10 cellular contexts compared by ENCODE assay signal in genomic region chr5:177515580-177515979, GRCh38. TPM values are rescaled to one million over a fixed set of nuclear protein-coding genes. Genes with fewer than 3 reads are reported as not detected.
A peak's percentile ranks its signal among the peaks of the same experiment; 100 is the strongest.
DNase-seq lines count a peak whose midpoint lies in the region; ATAC-seq and TF ChIP-seq lines count a peak whose summit lies in the region.
"Had no signal": no experiment of that assay in that cellular context is flagged by ENCODE, and none has a peak within 500 bp of the region (broad histone marks: within the 10 kb centered on the region; RNA-seq: fewer than 3 reads in every experiment).

No MANE protein-coding gene starts in this region.

- intact Hi-C loops in breast epithelium (cut with DNase I; ENCODE audit: low total_unique reads) (no loop called here), left lung (cut with DNase I) (no loop called here)

- H3K4me1 ChIP-seq in BLaER1 (peaks cover 76% of the 10 kb centered on the region), breast epithelium (peaks cover 8% of the 10 kb centered on the region in 2 donors), left lung (peaks cover 9 to 44% of the 10 kb centered on the region in 2 donors), gastroesophageal sphincter (peaks cover 0 to 43% (median 13%) of the 10 kb centered on the region in 3 donors)

- peak overlapping the region; percentile 100 for H3K4me2 ChIP-seq in BLaER1

- H3K9ac ChIP-seq in BLaER1: peak overlapping the region; percentile 97

- TF ChIP-seq EP300 in gastroesophageal sphincter (IDR thresholded peaks at IDR 0.05): no peak

- peak overlapping the region; percentile 98 for H3K4me3 ChIP-seq in BLaER1
- peak overlapping the region; percentile 99 for H3K4me3 ChIP-seq in Jurkat, Clone E6-1 (ENCODE audit: low read length)
- peak overlapping the region in 2 of 3 donors; percentile 94 to 97 for H3K4me3 ChIP-seq in breast epithelium
- H3K4me3 ChIP-seq in left lung: peak overlapping the region in 1 of 2 donors; percentile 98
- H3K4me3 ChIP-seq in gastroesophageal sphincter: peak overlapping the region in 1 of 2 donors; percentile 91

- no peak for TF ChIP-seq POLR2A in breast epithelium (IDR thresholded peaks at IDR 0.05)
- TF ChIP-seq POLR2A in gastroesophageal sphincter (IDR thresholded peaks at IDR 0.05): no peak

- H3K4me3 Mint-ChIP-seq in naive B cell: peak overlapping the region; percentile 66 to 99 (median 92)

- peaks cover 6 to 24% of the 10 kb centered on the region in 2 donors for H3K36me3 Mint-ChIP-seq in naive B cell

- H3K27ac ChIP-seq in BLaER1 (peak overlapping the region; percentile 92; the same call in 1 of the 2 replicates), breast epithelium (no peak overlapping the region), left lung (no peak overlapping the region), gastroesophageal sphincter (no peak overlapping the region)

- H3K27me3 ChIP-seq in BLaER1 (no peaks in the 10 kb centered on the region), breast epithelium (no peaks in the 10 kb centered on the region), left lung (no peaks in the 10 kb centered on the region), gastroesophageal sphincter (no peaks in the 10 kb centered on the region)

- no peaks in the 10 kb centered on the region for H3K27me3 Mint-ChIP-seq in naive B cell

- no peaks in the 10 kb centered on the region for H3K9me3 Mint-ChIP-seq in naive B cell

- TF ChIP-seq CTCF in breast epithelium (IDR thresholded peaks at IDR 0.05) (no peak), left lung (IDR thresholded peaks at IDR 0.05) (no peak), gastroesophageal sphincter (IDR thresholded peaks at IDR 0.05) (no peak)

- peaks cover 45 to 68% (median 62%) of the 10 kb centered on the region in 3 donors for H3K4me1 Mint-ChIP-seq in naive B cell

- peaks cover 70% of the 10 kb centered on the region for H3K36me3 ChIP-seq in BLaER1
- peaks cover 20% of the 10 kb centered on the region for H3K36me3 ChIP-seq in breast epithelium
- H3K36me3 ChIP-seq in left lung: peaks cover 0 to 67% of the 10 kb centered on the region in 2 donors
- H3K36me3 ChIP-seq in gastroesophageal sphincter: peaks cover 0 to 69% of the 10 kb centered on the region in 2 donors

- H4K20me1 ChIP-seq in BLaER1: peaks cover 22% of the 10 kb centered on the region; the same call in 1 of the 2 replicates

- WGBS in gastroesophageal sphincter (ENCODE audit: low coverage in 1 of 2), 2 donors: 63% methylated on average over 2 of the region's 7 CpGs; no CpG with 5 or more reads in 1 of the 2 donors

- H3K27ac Mint-ChIP-seq in naive B cell: peak overlapping the region in 5 of 6 donors; percentile 15 to 83 (median 32)

- peak; percentile 66 for DNase-seq in Jurkat, Clone E6-1 (ENCODE audit: low read depth, low spot score)
- DNase-seq in breast epithelium (ENCODE audit: low spot score in 2 of 2) (no peak), naive B cell (no peak), GM19238 (ENCODE audit: insufficient read length, low spot score) (no peak), left lung (no peak), SW 1271 (lab: John Stamatoyannopoulos, UW) (no peak)
- DNase-seq: NCI-H510A treated with DMSO at 0.1 percent for 48 hours, substantia nigra had no signal

- ATAC-seq in naive B cell (ENCODE audit: low read depth in 2 of 2) (no peak), left lung (no peak), gastroesophageal sphincter (no peak)

- H3K9me3 ChIP-seq in BLaER1 (no peaks in the 10 kb centered on the region), breast epithelium (no peaks in the 10 kb centered on the region), left lung (no peaks in the 10 kb centered on the region), gastroesophageal sphincter (no peaks in the 10 kb centered on the region)

RNA-seq across cellular contexts. Expression of gene DDX41, which starts 1.2 kb away (rescaled TPM):
- 187 TPM for polyA plus RNA-seq in Jurkat, Clone E6-1 (2012; ENCODE audit: insufficient read depth, insufficient read length)
- total RNA-seq in breast epithelium: 100 to 1,000 TPM in 2 of 3 donors, 10 to 100 TPM in 1; 76.0 to 110 (median 103) TPM
- polyA plus RNA-seq in naive B cell (ENCODE audit: low read depth in 6 of 6): 10 to 100 TPM; 25.8 to 72.8 (median 43.0) TPM
- total RNA-seq in left lung: 10 to 100 TPM; 65.9 to 86.7 TPM
- total RNA-seq in gastroesophageal sphincter: 10 to 100 TPM; 64.5 to 80.8 (median 68.5) TPM

RNA-seq across cellular contexts. Expression of gene DOK3, which starts 6.0 kb away (rescaled TPM):
- 4.1 TPM for polyA plus RNA-seq in Jurkat, Clone E6-1 (2012; ENCODE audit: insufficient read depth, insufficient read length)
- total RNA-seq in breast epithelium (1 to 10 TPM; 1.6 to 7.2 (median 6.6) TPM), left lung (10 to 100 TPM; 18.2 to 90.5 TPM), gastroesophageal sphincter (10 to 100 TPM in 1 of 4 donors, 1 to 10 TPM in 3; 6.1 to 16.6 (median 6.6) TPM)
- 10 to 100 TPM; 12.7 to 47.7 (median 38.1) TPM for polyA plus RNA-seq in naive B cell (ENCODE audit: low read depth in 6 of 6)

RNA-seq across cellular contexts. Expression of gene PDLIM7, which starts 18.2 kb away (rescaled TPM):
- polyA plus RNA-seq in Jurkat, Clone E6-1 (2012; ENCODE audit: insufficient read depth, insufficient read length): 43.2 TPM
- total RNA-seq in breast epithelium (10 to 100 TPM; 17.1 to 61.9 (median 42.6) TPM), left lung (100 to 1,000 TPM; 107 to 141 TPM), gastroesophageal sphincter (100 to 1,000 TPM; 336 to 863 (median 437) TPM)
- polyA plus RNA-seq in naive B cell (ENCODE audit: low read depth in 6 of 6): 1 to 10 TPM; 1.5 to 6.0 (median 3.9) TPM

RNA-seq across cellular contexts. Expression of gene FAM193B, which starts 38.8 kb away (rescaled TPM):
- 89.2 TPM for polyA plus RNA-seq in Jurkat, Clone E6-1 (2012; ENCODE audit: insufficient read depth, insufficient read length)
- 10 to 100 TPM; 35.4 to 81.5 (median 77.0) TPM for total RNA-seq in breast epithelium
- 1 to 10 TPM; 2.9 to 6.8 (median 4.6) TPM for polyA plus RNA-seq in naive B cell (ENCODE audit: low read depth in 6 of 6)
- total RNA-seq in left lung: 10 to 100 TPM; 64.3 to 73.9 TPM
- 10 to 100 TPM; 29.7 to 90.3 (median 44.5) TPM for total RNA-seq in gastroesophageal sphincter

RNA-seq across cellular contexts. Expression of gene DBN1, which starts 42.1 kb away (rescaled TPM):
- 214 TPM for polyA plus RNA-seq in Jurkat, Clone E6-1 (2012; ENCODE audit: insufficient read depth, insufficient read length)
- total RNA-seq in breast epithelium (10 to 100 TPM; 30.7 to 94.6 (median 61.3) TPM), left lung (10 to 100 TPM; 43.2 to 83.1 TPM), gastroesophageal sphincter (100 to 1,000 TPM in 3 of 4 donors, 10 to 100 TPM in 1; 87.1 to 154 (median 124) TPM)
- 1 to 10 TPM in 1 of 6 donors, under 1 TPM in 3, not detected in 2; 0.31 to 1.9 (median 0.65) TPM for polyA plus RNA-seq in naive B cell (ENCODE audit: low read depth in 6 of 6)
